Comparison of ENCODE assay signal across 8 cellular contexts in genomic region chr15:74631935-74632560, GRCh38. TPM values are rescaled to one million over a fixed set of nuclear protein-coding genes. Genes with fewer than 3 reads are reported as not detected.
A peak's percentile ranks its signal among the peaks of the same experiment; 100 is the strongest.
DNase-seq lines count a peak whose midpoint lies in the region; ATAC-seq and TF ChIP-seq lines count a peak whose summit lies in the region.

No MANE protein-coding gene starts in this region.

- DNase-seq in CD4-positive, CD25-positive, alpha-beta regulatory T cell, result peak; percentile 26 to 70 (median 53)
- DNase-seq in activated naive CD8-positive, alpha-beta T cell treated with anti-CD3 and anti-CD28 coated beads, Interleukin-2, amount 10 ng/mL, durations not matched to agents 7 days and 5 days, result peak; percentile 72
- DNase-seq in left ventricle myocardium superior, result peak; percentile 74
- DNase-seq in sigmoid colon, result no peak

- H3K4me1 ChIP-seq in CD4-positive, CD25-positive, alpha-beta regulatory T cell (ENCODE audit: control insufficient read depth, insufficient read depth, low read length, poor library complexity, severe bottlenecking), result peaks cover 4% of the 10 kb centered on the region
- H3K4me1 ChIP-seq in HEK293 (ENCODE audit: control insufficient read depth, insufficient read depth, low read length), result no peaks in the 10 kb centered on the region
- H3K4me1 ChIP-seq in sigmoid colon, result no peaks in the 10 kb centered on the region

- no peaks in the 10 kb centered on the region for H3K9me3 ChIP-seq in CD4-positive, CD25-positive, alpha-beta regulatory T cell (ENCODE audit: control insufficient read depth in 2 of 2, low read length in 2 of 2)
- no peaks in the 10 kb centered on the region for H3K9me3 ChIP-seq in HEK293 (ENCODE audit: control insufficient read depth, insufficient read depth, low read depth, low read length)
- no peaks in the 10 kb centered on the region for H3K9me3 ChIP-seq in sigmoid colon

- H3K27ac ChIP-seq in CD4-positive, CD25-positive, alpha-beta regulatory T cell (ENCODE audit: insufficient read depth, low read length, poor library complexity, severe bottlenecking), result no peak overlapping the region
- H3K27ac ChIP-seq in HEK293 (ENCODE audit: extremely low read depth, low read depth, low read length) (no peak overlapping the region), sigmoid colon (no peak overlapping the region)

- intact Hi-C loops in left ventricle myocardium superior (cut with micrococcal nuclease), result loop anchor here (10.0 kb wide), 1 partner anchor 257 kb away; no protein-coding TSS in a partner anchor
- intact Hi-C loops in sigmoid colon (cut with DNase I), result loop anchor here (5.0 to 10.0 kb wide), 2 partner anchors 260 to 323 kb away; partner anchors contain the start of gene RPP25

- CTCF ChIA-PET in HEK293 (lab: Yijun Ruan, JAX), result interaction anchor here (0.6 to 14.8 kb wide), 40 partner anchors 11 to 324 kb away, joined by 3 to 800 read pairs (median 4); partner anchors contain the start of genes ARID3B, CLK3 and CYP11A1

- no peaks in the 10 kb centered on the region for H3K27me3 ChIP-seq in CD4-positive, CD25-positive, alpha-beta regulatory T cell (ENCODE audit: control insufficient read depth, insufficient read depth, low read length)
- H3K27me3 ChIP-seq in sigmoid colon, result no peaks in the 10 kb centered on the region

- H3K4me3 Mint-ChIP-seq in CD4-positive, CD25-positive, alpha-beta regulatory T cell, result no peak overlapping the region
- H3K4me3 Mint-ChIP-seq in activated naive CD8-positive, alpha-beta T cell treated with anti-CD3 and anti-CD28 coated beads, Interleukin-2, amount 10 ng/mL, durations not matched to agents 7 days and 5 days, result no peak overlapping the region

- no peak overlapping the region for H3K4me3 ChIP-seq in CD4-positive, CD25-positive, alpha-beta regulatory T cell (ENCODE audit: low read depth, low read length)
- no peak overlapping the region for H3K4me3 ChIP-seq in HEK293 (ENCODE audit: low read depth, low read length)
- H3K4me3 ChIP-seq in sigmoid colon, result no peak overlapping the region

- POLR2A ChIA-PET in HEK293 (lab: Yijun Ruan, JAX), result no interaction called here
- POLR2A ChIA-PET in activated naive CD8-positive, alpha-beta T cell treated with anti-CD3 and anti-CD28 coated beads, Interleukin-2, amount 10 ng/mL, durations not matched to agents 7 days and 5 days (lab: Charles Lee), result interaction anchor here (0.8 to 2.9 kb wide), 6 partner anchors 16 to 257 kb away, joined by 3 to 18 read pairs (median 4); partner anchors contain the start of gene CLK3

- WGBS in sigmoid colon, 2 donors, result 68 to 73% methylated on average over 8 of the region's 8 CpGs

- H3K4me1 Mint-ChIP-seq in CD4-positive, CD25-positive, alpha-beta regulatory T cell, result peaks cover 4 to 26% (median 6%) of the 10 kb centered on the region in 4 donors
- H3K4me1 Mint-ChIP-seq in activated naive CD8-positive, alpha-beta T cell treated with anti-CD3 and anti-CD28 coated beads, Interleukin-2, amount 10 ng/mL, durations not matched to agents 7 days and 5 days, result peaks cover 20% of the 10 kb centered on the region

- H3K36me3 ChIP-seq in CD4-positive, CD25-positive, alpha-beta regulatory T cell (ENCODE audit: control insufficient read depth, insufficient read depth, low read length), result peaks cover 82% of the 10 kb centered on the region
- H3K36me3 ChIP-seq in HEK293 (ENCODE audit: control insufficient read depth in 2 of 2, insufficient read depth in 1 of 2, low read length in 2 of 2), result peaks cover 25 to 100% of the 10 kb centered on the region in 2 experiments; a peak in 2 of 3 replicates
- peaks cover 53 to 99% (median 69%) of the 10 kb centered on the region in 4 donors for H3K36me3 ChIP-seq in sigmoid colon

- peak overlapping the region in 2 of 3 donors; percentile 42 to 83 for H3K27ac Mint-ChIP-seq in CD4-positive, CD25-positive, alpha-beta regulatory T cell
- peak overlapping the region; percentile 38 for H3K27ac Mint-ChIP-seq in activated naive CD8-positive, alpha-beta T cell treated with anti-CD3 and anti-CD28 coated beads, Interleukin-2, amount 10 ng/mL, durations not matched to agents 7 days and 5 days

- H3K36me3 Mint-ChIP-seq in CD4-positive, CD25-positive, alpha-beta regulatory T cell, result peaks cover 42% of the 10 kb centered on the region
- peaks cover 24% of the 10 kb centered on the region for H3K36me3 Mint-ChIP-seq in activated naive CD8-positive, alpha-beta T cell treated with anti-CD3 and anti-CD28 coated beads, Interleukin-2, amount 10 ng/mL, durations not matched to agents 7 days and 5 days

- H3K27me3 Mint-ChIP-seq in CD4-positive, CD25-positive, alpha-beta regulatory T cell, result no peaks in the 10 kb centered on the region
- H3K27me3 Mint-ChIP-seq in activated naive CD8-positive, alpha-beta T cell treated with anti-CD3 and anti-CD28 coated beads, Interleukin-2, amount 10 ng/mL, durations not matched to agents 7 days and 5 days, result no peaks in the 10 kb centered on the region

- no peaks in the 10 kb centered on the region for H3K9me3 Mint-ChIP-seq in CD4-positive, CD25-positive, alpha-beta regulatory T cell
- no peaks in the 10 kb centered on the region for H3K9me3 Mint-ChIP-seq in activated naive CD8-positive, alpha-beta T cell treated with anti-CD3 and anti-CD28 coated beads, Interleukin-2, amount 10 ng/mL, durations not matched to agents 7 days and 5 days

- TF ChIP-seq EP300 in sigmoid colon (IDR thresholded peaks at IDR 0.05), result no peak

- TF ChIP-seq POLR2A in sigmoid colon (IDR thresholded peaks at IDR 0.05), result no peak

- TF ChIP-seq CTCF in HEK293 (tag by site-specific recombination; IDR thresholded peaks at IDR 0.05) (peak; percentile 91), sigmoid colon (IDR thresholded peaks at IDR 0.05) (peak; percentile 45 to 70 (median 68))

- peak in 1 of 2 donors; percentile 52 for ATAC-seq in CD4-positive, CD25-positive, alpha-beta regulatory T cell (ENCODE audit: low read depth in 2 of 2)
- peak; percentile 79 for ATAC-seq in SK-N-SH treated with all-trans-retinoic acid at 6 μM for 48 hours
- peak; percentile 54 for ATAC-seq in activated naive CD8-positive, alpha-beta T cell treated with anti-CD3 and anti-CD28 coated beads, Interleukin-2, amount 10 ng/mL, durations not matched to agents 7 days and 5 days (ENCODE audit: low read depth)
- peak; percentile 68 for ATAC-seq in left ventricle myocardium superior
- ATAC-seq in GM18861 (IDR thresholded peaks at IDR 0.05; ENCODE audit: unreplicated experiment), result no peak
- ATAC-seq in GM21515 (IDR thresholded peaks at IDR 0.05; ENCODE audit: unreplicated experiment), result no peak

TF ChIP-seq in HEK293, 187 proteins besides CTCF, POLR2A, EP300 and RAD21 (continues in another document):
- no peak for TF ChIP-seq PRDM1 (tag by site-specific recombination; IDR thresholded peaks at IDR 0.05)
- 0 out of 2 replicates have a peak, but pooled peaks have one; percentile 40 for TF ChIP-seq SCRT2 (tag by site-specific recombination; IDR thresholded peaks at IDR 0.05)
- TF ChIP-seq ZBTB1 (tag by site-specific recombination; IDR thresholded peaks at IDR 0.05), result no peak
- TF ChIP-seq ZNF311 (tag by site-specific recombination; IDR thresholded peaks at IDR 0.05; ENCODE audit: borderline replicate concordance), result no peak
- TF ChIP-seq ZNF654 (tag by site-specific recombination; IDR thresholded peaks at IDR 0.05; ENCODE audit: low read depth), result peak; percentile 50
- TF ChIP-seq ZNF837 (tag by site-specific recombination; IDR thresholded peaks at IDR 0.05), result no peak
- no peak for TF ChIP-seq OSR2 (tag by site-specific recombination; IDR thresholded peaks at IDR 0.05)
- TF ChIP-seq MYNN (tag by site-specific recombination; IDR thresholded peaks at IDR 0.05; ENCODE audit: borderline replicate concordance), result no peak
- TF ChIP-seq ZNF776 (tag by site-specific recombination; IDR thresholded peaks at IDR 0.05; ENCODE audit: borderline replicate concordance), result no peak
- TF ChIP-seq ZFP3 (tag by site-specific recombination; IDR thresholded peaks at IDR 0.05; ENCODE audit: low read depth), result no peak
- no peak for TF ChIP-seq ZNF37A (tag by site-specific recombination; IDR thresholded peaks at IDR 0.05)
- no peak for TF ChIP-seq ZSCAN16 (tag by site-specific recombination; IDR thresholded peaks at IDR 0.05)
- no peak for TF ChIP-seq ZNF24 (tag by site-specific recombination; IDR thresholded peaks at IDR 0.05)
- TF ChIP-seq ZEB2 (tag by site-specific recombination; IDR thresholded peaks at IDR 0.05), result no peak

TF ChIP-seq in SK-N-SH treated with all-trans-retinoic acid at 6 μM for 48 hours, 23 proteins besides CTCF, POLR2A, EP300 and RAD21:
- no peak for TF ChIP-seq CSDC2 (CRISPR knock-in tag; IDR thresholded peaks at IDR 0.05)
- TF ChIP-seq, protein P1, sequence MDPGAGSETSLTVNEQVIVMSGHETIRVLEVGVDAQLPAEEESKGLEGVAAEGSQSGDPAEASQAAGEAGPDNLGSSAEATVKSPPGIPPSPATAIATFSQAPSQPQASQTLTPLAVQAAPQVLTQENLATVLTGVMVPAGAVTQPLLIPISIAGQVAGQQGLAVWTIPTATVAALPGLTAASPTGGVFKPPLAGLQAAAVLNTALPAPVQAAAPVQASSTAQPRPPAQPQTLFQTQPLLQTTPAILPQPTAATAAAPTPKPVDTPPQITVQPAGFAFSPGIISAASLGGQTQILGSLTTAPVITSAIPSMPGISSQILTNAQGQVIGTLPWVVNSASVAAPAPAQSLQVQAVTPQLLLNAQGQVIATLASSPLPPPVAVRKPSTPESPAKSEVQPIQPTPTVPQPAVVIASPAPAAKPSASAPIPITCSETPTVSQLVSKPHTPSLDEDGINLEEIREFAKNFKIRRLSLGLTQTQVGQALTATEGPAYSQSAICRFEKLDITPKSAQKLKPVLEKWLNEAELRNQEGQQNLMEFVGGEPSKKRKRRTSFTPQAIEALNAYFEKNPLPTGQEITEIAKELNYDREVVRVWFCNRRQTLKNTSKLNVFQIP (CRISPR knock-in tag; IDR thresholded peaks at IDR 0.05; ENCODE audit: borderline replicate concordance, low read depth), result no peak
- no peak for TF ChIP-seq ZFP30 (CRISPR knock-in tag; IDR thresholded peaks at IDR 0.05)

RNA-seq across cellular contexts. Expression of gene CLK3, which starts 16.4 kb away (rescaled TPM):
- 289 TPM for total RNA-seq in CD4-positive, CD25-positive, alpha-beta regulatory T cell
- polyA plus RNA-seq in CD4-positive, CD25-positive, alpha-beta regulatory T cell, result 10 to 100 TPM; 58.4 to 79.7 (median 75.0) TPM
- 100 to 1,000 TPM; 134 to 148 TPM for total RNA-seq in activated naive CD8-positive, alpha-beta T cell treated with anti-CD3 and anti-CD28 coated beads, Interleukin-2, amount 10 ng/mL, durations not matched to agents 7 days and 5 days
- total RNA-seq in left ventricle myocardium superior, result 55.3 TPM
- 100 to 1,000 TPM in 3 of 4 donors, 10 to 100 TPM in 1; 73.1 to 124 (median 115) TPM for total RNA-seq in sigmoid colon
- polyA plus RNA-seq in sigmoid colon, result 10 to 100 TPM; 59.5 to 75.5 (median 60.1) TPM

Comparison
In these comparisons a context has a peak if more than half of its experiments do, and no peak if none do; other contexts are left out.
1. ATAC-seq: peak in SK-N-SH treated with all-trans-retinoic acid at 6 μM for 48 hours (single experiment), activated naive CD8-positive, alpha-beta T cell treated with anti-CD3 and anti-CD28 coated beads, Interleukin-2, amount 10 ng/mL, durations not matched to agents 7 days and 5 days (single experiment) and left ventricle myocardium superior (single experiment); none in GM18861 (single experiment) and GM21515 (single experiment).